20 cellular contexts compared by ENCODE assay signal in the genomic region with DNA sequence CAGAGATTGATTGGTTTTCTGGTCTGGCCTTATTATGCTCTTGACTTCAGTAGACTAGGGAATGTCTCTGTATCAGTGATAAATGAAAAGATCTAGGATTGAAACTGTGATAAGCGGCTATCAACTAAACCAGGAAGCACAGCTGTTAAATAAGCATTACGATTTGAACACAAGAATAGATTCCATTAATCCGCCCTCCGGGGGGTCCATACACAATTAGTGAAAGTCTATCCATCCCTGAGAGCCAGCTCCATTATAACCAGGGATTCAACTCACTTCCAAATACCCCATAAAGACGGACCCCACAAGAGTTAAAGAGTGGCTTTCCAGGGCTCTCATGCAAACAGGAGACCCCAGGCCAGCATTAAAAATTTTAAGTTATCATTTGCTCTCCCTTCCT.
"Had no signal": no experiment of that assay in that cellular context is flagged by ENCODE, and none has a peak within 500 bp of the region (broad histone marks: within the 10 kb centered on the region; RNA-seq: fewer than 3 reads in every experiment).

No MANE protein-coding gene starts in this region.

- FAIRE-seq: keratinocyte had no signal

- ATAC-seq: activated T-cell treated with anti-CD3 and anti-CD28 coated beads, Interleukin-2, amount 50 U/mL, for 4 hours; heart right ventricle; left colon; stimulated activated memory B cell treated with anti-CD40 and anti-IgM and Interleukin-4, amounts not matched to agents 10 μg/mL and 1 μg/mL and 100 μg/mL, for 72 hours had no signal

- DNase-seq: activated CD4-positive, alpha-beta T cell treated with anti-CD3 and anti-CD28 coated beads for 4 hours; activated CD4-positive, alpha-beta T cell treated with anti-CD3 and anti-CD28 coated beads, Interleukin-2, amount 50 U/mL, for 48 hours; activated CD4-positive, CD25-positive, alpha-beta regulatory T cell; activated CD8-positive, alpha-beta memory T cell treated with anti-CD3 and anti-CD28 coated beads, Interleukin-2, amount 50 U/mL, for 48 hours; activated naive CD4-positive, alpha-beta T cell treated with Interleukin-2 at 50 U/mL for 16 hours; activated naive CD8-positive, alpha-beta T cell treated with anti-CD3 and anti-CD28 coated beads for 36 hours; activated T-cell treated with anti-CD3 and anti-CD28 coated beads, Interleukin-2, amount 50 U/mL, for 4 hours; amniotic stem cell; colonic mucosa; endodermal cell; heart right ventricle; left colon; nephron progenitor cell; occipital lobe; posterior cingulate gyrus; sigmoid colon; stimulated activated CD4-positive, alpha-beta T cell treated with anti-CD3 and anti-CD28 coated beads, Interleukin-15, amount 100 ng/mL, for 24 hours; stomach had no signal
